ENCODE assay signal across 8 cellular contexts in genomic region chr19:55258828-55259539, GRCh38. TPM values are rescaled to one million over a fixed set of nuclear protein-coding genes. Genes with fewer than 3 reads are reported as not detected.
DNase-seq lines count a peak whose midpoint lies in the region; TF ChIP-seq lines count a peak whose summit lies in the region.

Gene PPP6R1, minus strand, starts transcription at chr19:55259017. Its CDS starts 11,914 bp downstream, at chr19:55247103.

- no peaks in the 10 kb centered on the region for H3K9me3 ChIP-seq in neuron (ENCODE audit: low read length)
- H3K9me3 ChIP-seq in subcutaneous abdominal adipose tissue (ENCODE audit: control insufficient read depth in 5 of 5, low read length in 5 of 5) = no peaks in the 10 kb centered on the region

- peak within 1 kb of the TSS; percentile 86 for H3K27ac ChIP-seq in subcutaneous abdominal adipose tissue (ENCODE audit: low read depth, low read length)

- CTCF ChIA-PET in HEK293T (lab: Yijun Ruan, JAX) = interaction anchor here (0.9 to 1.1 kb wide), 2 partner anchors 42 to 113 kb away, joined by 3 to 8 read pairs; no protein-coding TSS in a partner anchor

- H3K27me3 ChIP-seq in neuron (ENCODE audit: insufficient read depth, low read length) (no peaks in the 10 kb centered on the region), subcutaneous abdominal adipose tissue (ENCODE audit: control insufficient read depth in 5 of 5, insufficient read depth in 4 of 5, low read length in 5 of 5) (no peaks in the 10 kb centered on the region)

- H3K4me1 ChIP-seq in neuron (ENCODE audit: insufficient read depth, low read length) = peaks cover 24% of the 10 kb centered on the region
- H3K4me1 ChIP-seq in subcutaneous abdominal adipose tissue (ENCODE audit: control insufficient read depth in 5 of 5, insufficient read depth in 5 of 5, low read length in 5 of 5) = peaks cover 19 to 53% (median 49%) of the 10 kb centered on the region in 5 donors

- DNase-seq in GF-D8 (lab: John Stamatoyannopoulos, UW) (peak; percentile 98), HEK293T (ENCODE audit: extremely low spot score) (peak; percentile 99), MV-4-11 (lab: John Stamatoyannopoulos, UW) (peak; percentile 100), SK-MEL-5 (ENCODE audit: low read depth, low spot score) (peak; percentile 99), foreskin melanocyte (peak; percentile 99)
- DNase-seq in activated naive CD4-positive, alpha-beta T cell treated with Interleukin-2 at 50 U/mL for 16 hours = peak; percentile 95

- H3K4me3 ChIP-seq in neuron (ENCODE audit: low read length) (peak within 1 kb of the TSS; percentile 78), subcutaneous abdominal adipose tissue (ENCODE audit: low read depth in 1 of 5, low read length in 5 of 5) (peak within 1 kb of the TSS; percentile 85 to 95 (median 89))

- in situ Hi-C loops in SK-MEL-5 (cut with HindIII; ENCODE audit: low pct_unique_long_range_greater_than_20kb, low sequenced_read_pairs) = no loop called here

- H3K36me3 ChIP-seq in neuron (ENCODE audit: insufficient read depth, low read length) (peaks cover 5% of the 10 kb centered on the region), subcutaneous abdominal adipose tissue (ENCODE audit: control insufficient read depth in 5 of 5, insufficient read depth in 5 of 5, low read length in 5 of 5) (peaks cover 0 to 8% (median 2%) of the 10 kb centered on the region in 5 donors)

- POLR2A ChIA-PET in HEK293T (lab: Yijun Ruan, JAX) = interaction anchor here (0.6 to 2.8 kb wide), 37 partner anchors 9 to 395 kb away, joined by 3 to 34 read pairs (median 4); partner anchors contain the start of genes BRSK1, DNAAF3, HSPBP1 and ISOC2

- H3K9ac ChIP-seq in subcutaneous abdominal adipose tissue (ENCODE audit: low read length in 5 of 5) = peak within 1 kb of the TSS; percentile 48 to 97 (median 94)

- H2AFZ ChIP-seq in neuron (ENCODE audit: low read depth, low read length) = peak within 1 kb of the TSS; percentile 53

TF ChIP-seq in HEK293T, 16 proteins besides CTCF, POLR2A, EP300 and RAD21:
- no peak for TF ChIP-seq HDGF (IDR thresholded peaks at IDR 0.05; ENCODE audit: borderline replicate concordance)
- TF ChIP-seq ELF4 (IDR thresholded peaks at IDR 0.05) = peak; percentile 64; the same call in 1 of the 2 replicates
- TF ChIP-seq LEF1 (IDR thresholded peaks at IDR 0.05; ENCODE audit: borderline replicate concordance) = no peak
- TF ChIP-seq NFRKB (IDR thresholded peaks at IDR 0.05) = no peak
- peak; percentile 92 for TF ChIP-seq FOXM1 (IDR thresholded peaks at IDR 0.05; ENCODE audit: borderline replicate concordance)
- TF ChIP-seq L3MBTL2 (conservative IDR thresholded peaks at IDR 0.05) = peak; percentile 64
- no peak for TF ChIP-seq FOXK2 (IDR thresholded peaks at IDR 0.05)
- TF ChIP-seq FOXA1 (IDR thresholded peaks at IDR 0.05) = no peak
- TF ChIP-seq TARDBP (IDR thresholded peaks at IDR 0.05) = no peak
- no peak for TF ChIP-seq SUZ12 (IDR thresholded peaks at IDR 0.05)
- TF ChIP-seq BHLHE40 (IDR thresholded peaks at IDR 0.05; ENCODE audit: borderline replicate concordance) = no peak
- TF ChIP-seq ZNF384 (IDR thresholded peaks at IDR 0.05) = no peak
- peak; percentile 42; the same call in 1 of the 2 replicates for TF ChIP-seq PKNOX1 (IDR thresholded peaks at IDR 0.05)
- no peak for TF ChIP-seq SP1 (IDR thresholded peaks at IDR 0.05)
- TF ChIP-seq CTBP1 (IDR thresholded peaks at IDR 0.05; ENCODE audit: borderline replicate concordance) = peak; percentile 74; the same call in 1 of the 2 replicates
- TF ChIP-seq ARNT (IDR thresholded peaks at IDR 0.05) = peak; percentile 52; the same call in 1 of the 2 replicates

RNA-seq across cellular contexts. Expression of gene PPP6R1, which starts in this region (rescaled TPM):
- total RNA-seq in SK-MEL-5 (2014; rRNA removed; shearing (Covaris generic)) = 33.7 and 44.3 TPM in 2 replicates
- polyA plus RNA-seq in SK-MEL-5 (2015; cell fraction: cytosol; rRNA removed) = 108 and 119 TPM in 2 replicates
- 45.6 and 55.2 TPM in 2 replicates for polyA plus RNA-seq in SK-MEL-5 (2015; cell fraction: nucleus; rRNA removed)

Comparison
In these comparisons a context has a peak if more than half of its experiments do, and no peak if none do; other contexts are left out.
1. Peak in every context shown above with its lines: DNase-seq, H3K4me3 ChIP-seq and H3K27ac ChIP-seq.